ENCODE assay signal across 2 cellular contexts in the genomic region with DNA sequence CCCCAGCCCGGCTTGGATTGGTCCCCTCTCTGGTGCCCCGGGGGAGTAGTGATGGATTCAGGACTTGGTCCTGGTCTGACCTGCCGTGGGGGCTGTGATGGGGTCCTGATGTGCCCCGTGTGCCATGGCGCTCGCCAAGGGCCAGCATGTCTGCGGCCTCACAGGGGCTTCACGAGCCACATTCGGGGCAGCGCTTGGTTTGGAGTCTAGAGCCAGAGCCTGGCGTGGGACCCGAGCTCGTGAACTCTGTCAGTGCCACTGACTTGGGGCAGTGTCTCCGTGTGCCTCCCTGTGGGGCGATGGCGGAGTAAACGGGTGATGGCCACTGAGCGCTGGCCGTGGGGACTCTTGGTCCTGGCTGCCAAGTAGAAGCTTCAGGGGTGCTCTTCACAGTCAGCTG.
TF ChIP-seq lines count a peak whose summit lies in the region.

No MANE protein-coding gene starts in this region.

TF ChIP-seq in HepG2, 621 proteins besides CTCF, POLR2A, EP300 and RAD21:
- TF ChIP-seq KDM5A (IDR thresholded peaks at IDR 0.05; ENCODE audit: borderline replicate concordance, low read length) (no peak), CENPT (CRISPR knock-in tag; IDR thresholded peaks at IDR 0.05; ENCODE audit: low read depth) (no peak), PHF5A (CRISPR knock-in tag; IDR thresholded peaks at IDR 0.05; ENCODE audit: low read depth, unreplicated experiment) (no peak), ZNF687 (CRISPR knock-in tag; IDR thresholded peaks at IDR 0.05) (peak; percentile 22; the same call in 1 of the 2 replicates)

TF ChIP-seq in H1, 55 proteins besides CTCF, POLR2A, EP300 and RAD21:
- TF ChIP-seq SP1 (IDR thresholded peaks at IDR 0.05; ENCODE audit: low read depth, low read length), result no peak
